8 cellular contexts compared by ENCODE assay signal in the genomic region with DNA sequence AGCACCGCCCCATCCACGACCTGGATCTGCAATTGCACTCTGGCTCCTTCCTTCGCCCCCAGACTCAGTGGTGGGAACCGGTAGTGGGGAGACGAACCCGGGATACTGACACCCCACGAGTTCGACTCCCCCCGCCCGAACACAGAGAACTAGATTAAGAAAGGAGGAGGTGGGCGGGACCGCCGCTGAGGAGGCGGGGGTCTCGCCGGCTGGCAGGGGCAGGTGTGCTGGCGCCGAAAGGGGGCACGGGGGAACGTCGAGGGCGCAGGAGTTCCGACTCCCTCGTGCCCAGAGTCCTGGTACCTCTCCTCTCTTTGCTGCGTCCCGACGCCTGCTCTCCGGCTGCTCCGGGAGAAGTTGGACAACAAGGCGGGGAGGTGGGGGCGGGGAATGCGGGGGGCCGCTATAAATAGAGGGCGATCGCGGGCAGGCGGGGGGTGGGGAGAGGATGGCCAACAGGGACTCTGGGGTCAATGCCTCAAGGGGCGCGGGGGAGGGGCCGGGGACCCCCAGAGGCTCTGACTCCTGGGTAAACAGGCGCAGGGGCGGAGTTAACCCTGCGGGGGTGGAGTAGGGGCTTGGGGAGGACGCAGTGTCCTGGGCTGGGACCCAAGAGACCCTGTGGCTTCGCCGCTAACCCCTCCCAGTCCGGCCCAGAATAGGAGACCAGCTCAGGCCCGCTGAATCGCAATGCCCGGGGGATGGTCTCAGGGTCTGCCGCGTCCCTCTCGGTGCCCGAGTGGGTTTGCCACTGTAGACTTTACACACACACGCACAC. TPM values are rescaled to one million over a fixed set of nuclear protein-coding genes. Genes with fewer than 3 reads are reported as not detected.
DNase-seq lines count a peak whose midpoint lies in the region; ATAC-seq, FAIRE-seq and TF ChIP-seq lines count a peak whose summit lies in the region.

No MANE protein-coding gene starts in this region.

- no peak for TF ChIP-seq CTCF in CD4-positive, alpha-beta T cell (IDR thresholded peaks at IDR 0.05)
- TF ChIP-seq CTCF in fibroblast of the aortic adventitia (IDR thresholded peaks at IDR 0.05; ENCODE audit: insufficient read depth, low read length) (no peak), OCI-LY7 (conservative IDR thresholded peaks at IDR 0.05; ENCODE audit: low read length) (no peak)

- H3K27me3 ChIP-seq in CD4-positive, alpha-beta T cell (ENCODE audit: control insufficient read depth, insufficient read depth, low read length) = no peaks in the 10 kb centered on the region

- FAIRE-seq in HTR-8/SVneo (lab: Jason Lieb, UNC) = no peak

- H3K9me2 ChIP-seq in OCI-LY7 (ENCODE audit: insufficient read depth, low read length) = no peaks in the 10 kb centered on the region

- no TSS peak for BruUV-seq in OCI-LY7 (replicated peaks; lab: Mats Ljungman, UMichigan)

- H3K4me2 ChIP-seq in OCI-LY7 (ENCODE audit: low read length) = no peak overlapping the region; the same call in 1 of the 2 replicates

- peak in 2 of 10 experiments; percentile 11 to 40 for DNase-seq in CD4-positive, alpha-beta T cell
- DNase-seq in T-helper 17 cell (no peak), fibroblast of the aortic adventitia (ENCODE audit: low read depth) (no peak), Kasumi-1 (lab: John Stamatoyannopoulos, UW) (no peak), HTR-8/SVneo (ENCODE audit: insufficient read length, low spot score) (no peak), OCI-LY7 (ENCODE audit: low spot score) (no peak)
- DNase-seq in naive thymus-derived CD8-positive, alpha-beta T cell = peak in 3 of 10 donors; percentile 10 to 34 (median 24)

- CTCF ChIA-PET in CD4-positive, alpha-beta T cell (lab: Charles Lee) = interaction anchor here (1.1 to 2.6 kb wide), 8 partner anchors 10 to 78 kb away, joined by 3 to 14 read pairs (median 6); no protein-coding TSS in a partner anchor
- CTCF ChIA-PET in OCI-LY7 (lab: Charles Lee; ENCODE audit: unreplicated experiment) = no interaction called here

- intact Hi-C loops in CD4-positive, alpha-beta T cell (cut with DNase I, micrococcal nuclease) = no loop called here
- intact Hi-C loops in OCI-LY7 (cut with micrococcal nuclease; ENCODE audit: unreplicated experiment) = no loop called here

- H4K20me1 ChIP-seq in OCI-LY7 (ENCODE audit: insufficient read depth, low read length) = no peaks in the 10 kb centered on the region

- ATAC-seq in CD4-positive, alpha-beta T cell (ENCODE audit: poor library complexity) = no peak
- ATAC-seq in T-helper 17 cell (no peak), GM19395 (IDR thresholded peaks at IDR 0.05; ENCODE audit: unreplicated experiment) (no peak)
- ATAC-seq in naive thymus-derived CD8-positive, alpha-beta T cell = no peak

- H3K27ac Mint-ChIP-seq in CD4-positive, alpha-beta T cell = peak overlapping the region; percentile 74
- peak overlapping the region; percentile 74 for H3K27ac Mint-ChIP-seq in T-helper 17 cell
- H3K27ac Mint-ChIP-seq in naive thymus-derived CD8-positive, alpha-beta T cell = peak overlapping the region in 8 of 10 donors; percentile 26 to 93 (median 84)

- H3K79me2 ChIP-seq in OCI-LY7 (ENCODE audit: insufficient read depth, low read depth, low read length) = no peaks in the 10 kb centered on the region

- H3K36me3 ChIP-seq in OCI-LY7 (ENCODE audit: insufficient read depth, low read length) = no peaks in the 10 kb centered on the region

- H3K36me3 Mint-ChIP-seq in CD4-positive, alpha-beta T cell (ENCODE audit: low read depth) = peaks cover 16% of the 10 kb centered on the region
- peaks cover 2% of the 10 kb centered on the region for H3K36me3 Mint-ChIP-seq in T-helper 17 cell (ENCODE audit: low read depth)
- peaks cover 0 to 15% (median 3%) of the 10 kb centered on the region in 3 donors for H3K36me3 Mint-ChIP-seq in naive thymus-derived CD8-positive, alpha-beta T cell

- H3K27me3 Mint-ChIP-seq in CD4-positive, alpha-beta T cell = no peaks in the 10 kb centered on the region
- H3K27me3 Mint-ChIP-seq in T-helper 17 cell = no peaks in the 10 kb centered on the region
- peaks cover 0 to 7% (median 0%) of the 10 kb centered on the region in 5 donors for H3K27me3 Mint-ChIP-seq in naive thymus-derived CD8-positive, alpha-beta T cell

- peak overlapping the region; percentile 93 for H3K4me3 Mint-ChIP-seq in CD4-positive, alpha-beta T cell
- peak overlapping the region; percentile 95 for H3K4me3 Mint-ChIP-seq in T-helper 17 cell
- peak overlapping the region; percentile 86 to 96 (median 93) for H3K4me3 Mint-ChIP-seq in naive thymus-derived CD8-positive, alpha-beta T cell

- H3K9me3 Mint-ChIP-seq in CD4-positive, alpha-beta T cell = no peaks in the 10 kb centered on the region
- no peaks in the 10 kb centered on the region for H3K9me3 Mint-ChIP-seq in naive thymus-derived CD8-positive, alpha-beta T cell

- H3K4me3 ChIP-seq in fibroblast of the aortic adventitia (ENCODE audit: low read depth, low read length) (peak overlapping the region; percentile 44), OCI-LY7 (ENCODE audit: low read depth, low read length, poor library complexity, severe bottlenecking) (no peak overlapping the region)

- POLR2A ChIA-PET in CD4-positive, alpha-beta T cell (lab: Charles Lee) = interaction anchor here (1.1 to 2.4 kb wide), 3 partner anchors 10 to 341 kb away, joined by 3 to 19 read pairs (median 3); a partner anchor contains a TSS
- POLR2A ChIA-PET in naive thymus-derived CD8-positive, alpha-beta T cell (lab: Charles Lee) = interaction anchor here (1.4 to 2.4 kb wide), 2 partner anchors 11 to 78 kb away, joined by 5 to 12 read pairs; no protein-coding TSS in a partner anchor
- POLR2A ChIA-PET in OCI-LY7 (lab: Charles Lee) = interaction anchor here (0.7 kb wide), 1 partner anchor 383 kb away, joined by 4 read pairs; no protein-coding TSS in a partner anchor

- H3K27ac ChIP-seq in CD4-positive, alpha-beta T cell (ENCODE audit: low read depth, low read length) = no peak overlapping the region
- no peak overlapping the region for H3K27ac ChIP-seq in OCI-LY7 (ENCODE audit: low read depth, low read length, poor library complexity, severe bottlenecking)

- H3K9me3 ChIP-seq in CD4-positive, alpha-beta T cell (ENCODE audit: control insufficient read depth, low read length) = no peaks in the 10 kb centered on the region
- H3K9me3 ChIP-seq in T-helper 17 cell (ENCODE audit: control insufficient read depth, low read length, poor library complexity, severe bottlenecking) = no peaks in the 10 kb centered on the region
- H3K9me3 ChIP-seq in OCI-LY7 (ENCODE audit: low read length) = no peaks in the 10 kb centered on the region

- peaks cover 21% of the 10 kb centered on the region for H3K4me1 Mint-ChIP-seq in CD4-positive, alpha-beta T cell (ENCODE audit: low read depth)
- peaks cover 21% of the 10 kb centered on the region for H3K4me1 Mint-ChIP-seq in T-helper 17 cell
- peaks cover 21 to 26% (median 24%) of the 10 kb centered on the region in 4 donors for H3K4me1 Mint-ChIP-seq in naive thymus-derived CD8-positive, alpha-beta T cell

- H3K4me1 ChIP-seq in OCI-LY7 (ENCODE audit: insufficient read depth, low read length, poor library complexity, severe bottlenecking) = no peaks in the 10 kb centered on the region

- no peak overlapping the region for H2AFZ ChIP-seq in OCI-LY7 (ENCODE audit: low read length)

RNA-seq across cellular contexts. Expression of a gene that starts 0.7 kb away (rescaled TPM):
- total RNA-seq in CD4-positive, alpha-beta T cell = 10 to 100 TPM; 26.7 to 28.6 TPM
- total RNA-seq in T-helper 17 cell = 10 to 100 TPM; 29.8 to 38.2 TPM
- 1.8 and 10.5 TPM in 2 replicates for total RNA-seq in fibroblast of the aortic adventitia (ENCODE audit: low replicate concordance)
- total RNA-seq in naive thymus-derived CD8-positive, alpha-beta T cell = 10 to 100 TPM; 30.8 to 35.4 TPM
- polyA plus RNA-seq in naive thymus-derived CD8-positive, alpha-beta T cell = 10 to 100 TPM; 24.6 to 32.7 (median 28.3) TPM
- total RNA-seq in OCI-LY7 (2014; rRNA removed; shearing (Covaris generic)) = not detected in 2 replicates
- total RNA-seq in OCI-LY7 (2022) = not detected in 2 replicates

RNA-seq across cellular contexts. Expression of a gene that starts 4.5 kb away (rescaled TPM):
- total RNA-seq in CD4-positive, alpha-beta T cell = not detected
- total RNA-seq in T-helper 17 cell (not detected), fibroblast of the aortic adventitia (ENCODE audit: low replicate concordance) (not detected in 2 replicates), OCI-LY7 (2022) (not detected in 2 replicates)
- not detected for total RNA-seq in naive thymus-derived CD8-positive, alpha-beta T cell
- not detected for polyA plus RNA-seq in naive thymus-derived CD8-positive, alpha-beta T cell
- total RNA-seq in OCI-LY7 (2014; rRNA removed; shearing (Covaris generic)) = not detected in 2 replicates

RNA-seq across cellular contexts. Expression of a gene that starts 9.0 kb away (rescaled TPM):
- total RNA-seq in CD4-positive, alpha-beta T cell = not detected
- not detected for total RNA-seq in T-helper 17 cell
- total RNA-seq in fibroblast of the aortic adventitia (ENCODE audit: low replicate concordance) = not detected in 2 replicates
- total RNA-seq in naive thymus-derived CD8-positive, alpha-beta T cell = not detected
- polyA plus RNA-seq in naive thymus-derived CD8-positive, alpha-beta T cell = not detected
- not detected in 2 replicates for total RNA-seq in OCI-LY7 (2014; rRNA removed; shearing (Covaris generic))
- not detected in 2 replicates for total RNA-seq in OCI-LY7 (2022)

RNA-seq across cellular contexts. Expression of a gene that starts 16.6 kb away (rescaled TPM):
- total RNA-seq in CD4-positive, alpha-beta T cell = not detected
- total RNA-seq in T-helper 17 cell (not detected), fibroblast of the aortic adventitia (ENCODE audit: low replicate concordance) (not detected in 2 replicates), OCI-LY7 (2022) (not detected in 2 replicates)
- not detected for total RNA-seq in naive thymus-derived CD8-positive, alpha-beta T cell
- not detected for polyA plus RNA-seq in naive thymus-derived CD8-positive, alpha-beta T cell
- not detected in 2 replicates for total RNA-seq in OCI-LY7 (2014; rRNA removed; shearing (Covaris generic))

RNA-seq across cellular contexts. Expression of a gene that starts 26.5 kb away (rescaled TPM):
- not detected for total RNA-seq in CD4-positive, alpha-beta T cell
- not detected for total RNA-seq in T-helper 17 cell
- total RNA-seq in fibroblast of the aortic adventitia (ENCODE audit: low replicate concordance) = 0.18 TPM in 1 of 2 replicates, not detected in the other
- under 1 TPM; 0.80 to 0.91 TPM for total RNA-seq in naive thymus-derived CD8-positive, alpha-beta T cell
- polyA plus RNA-seq in naive thymus-derived CD8-positive, alpha-beta T cell = not detected
- 0.28 and 1.2 TPM in 2 replicates for total RNA-seq in OCI-LY7 (2014; rRNA removed; shearing (Covaris generic))
- 0.23 TPM in 1 of 2 replicates, not detected in the other for total RNA-seq in OCI-LY7 (2022)
